Comparison of ENCODE assay signal across 16 cellular contexts in genomic region chr11:7639643-7640025, GRCh38. TPM values are rescaled to one million over a fixed set of nuclear protein-coding genes. Genes with fewer than 3 reads are reported as not detected.
A peak's percentile ranks its signal among the peaks of the same experiment; 100 is the strongest.
DNase-seq lines count a peak whose midpoint lies in the region; ATAC-seq, FAIRE-seq and TF ChIP-seq lines count a peak whose summit lies in the region.
"Had no signal": no experiment of that assay in that cellular context is flagged by ENCODE, and none has a peak within 500 bp of the region (broad histone marks: within the 10 kb centered on the region; RNA-seq: fewer than 3 reads in every experiment).

No MANE protein-coding gene starts in this region.

- intact Hi-C loops in right lobe of liver (cut with DNase I) (no loop called here), HepG2 (cut with micrococcal nuclease; ENCODE audit: unreplicated experiment) (no loop called here), K562 (cut with micrococcal nuclease) (no loop called here), lower lobe of right lung (cut with DNase I) (no loop called here), uterus (cut with DNase I; ENCODE audit: low total_unique reads) (no loop called here)

- H3K36me3 ChIP-seq in right lobe of liver = peaks cover 0 to 69% (median 26%) of the 10 kb centered on the region in 4 donors
- H3K36me3 ChIP-seq in HepG2 (replicated peaks in 1 of 2; ENCODE audit: control insufficient read depth in 1 of 2, insufficient read depth in 2 of 2, low read length in 2 of 2) = peaks cover 22 to 79% of the 10 kb centered on the region in 2 experiments
- H3K36me3 ChIP-seq in K562 (ENCODE audit: control insufficient read depth, insufficient read depth, low read length) = no peaks in the 10 kb centered on the region
- peaks cover 72% of the 10 kb centered on the region for H3K36me3 ChIP-seq in lower lobe of right lung
- H3K36me3 ChIP-seq in uterus = no peaks in the 10 kb centered on the region
- H3K36me3 ChIP-seq: cardiac muscle cell had no signal

- TF ChIP-seq CTCF in right lobe of liver (IDR thresholded peaks at IDR 0.05) (no peak), HepG2 (CRISPR knock-in tag; IDR thresholded peaks at IDR 0.05) (no peak), K562 (IDR thresholded peaks at IDR 0.05 in 2 of 3, conservative IDR thresholded peaks at IDR 0.05 in 1 of 3; ENCODE audit: insufficient read depth in 2 of 3, low read depth in 1 of 3, low read length in 3 of 3) (no peak), lower lobe of right lung (IDR thresholded peaks at IDR 0.05) (no peak), uterus (IDR thresholded peaks at IDR 0.05) (no peak), foreskin fibroblast (IDR thresholded peaks at IDR 0.05; ENCODE audit: low read depth, low read length) (no peak)

- ATAC-seq in right lobe of liver (peak; percentile 50 to 72 (median 63)), HepG2 (no peak), K562 (peak; percentile 49; the same call in 2 of the 3 replicates), lower lobe of right lung (peak; percentile 60 to 71), GM18858 (IDR thresholded peaks at IDR 0.05; ENCODE audit: unreplicated experiment) (no peak), GM19455 (IDR thresholded peaks at IDR 0.05; ENCODE audit: unreplicated experiment) (no peak)
- ATAC-seq: activated T-cell treated with anti-CD3 and anti-CD28 coated beads, Interleukin-2, amount 50 U/mL, for 4 hours; left ventricle myocardium superior had no signal

- DNase-seq in right lobe of liver (peak in 1 of 3 donors; percentile 42), HepG2 (ENCODE audit: low spot score) (no peak), K562 (ENCODE audit: extremely low read depth in 1 of 4, low spot score in 3 of 4) (no peak), lower lobe of right lung (peak; percentile 65), uterus (peak in 1 of 2 donors; percentile 34), foreskin fibroblast (no peak)
- DNase-seq: activated naive CD8-positive, alpha-beta T cell treated with anti-CD3 and anti-CD28 coated beads for 36 hours; activated T-cell treated with anti-CD3 and anti-CD28 coated beads, Interleukin-2, amount 50 U/mL, for 4 hours; effector memory CD4-positive, alpha-beta T cell; left ventricle myocardium superior; NCI-H2029 treated with DMSO at 0.1 percent for 48 hours; psoas muscle; T1000 had no signal

- H3K79me2 ChIP-seq in HepG2 (ENCODE audit: insufficient read depth, low read length) = no peaks in the 10 kb centered on the region
- no peaks in the 10 kb centered on the region for H3K79me2 ChIP-seq in K562 (ENCODE audit: control insufficient read depth, insufficient read depth, low read length)

- no peaks in the 10 kb centered on the region for H3K9me1 ChIP-seq in K562 (ENCODE audit: control insufficient read depth, insufficient read depth, low read length)

- H4K20me1 ChIP-seq in HepG2 (ENCODE audit: insufficient read depth, low read length) (no peaks in the 10 kb centered on the region), K562 (replicated peaks; ENCODE audit: control insufficient read depth, insufficient read depth, low read length) (no peaks in the 10 kb centered on the region)

- H3K4me1 ChIP-seq in right lobe of liver = peaks cover 0 to 4% (median 0%) of the 10 kb centered on the region in 4 donors
- no peaks in the 10 kb centered on the region for H3K4me1 ChIP-seq in HepG2 (ENCODE audit: insufficient read depth, low read length)
- H3K4me1 ChIP-seq in K562 (replicated peaks in 1 of 2; ENCODE audit: control insufficient read depth in 2 of 2, insufficient read depth in 2 of 2, low read length in 2 of 2) = no peaks in the 10 kb centered on the region; a peak in 1 of 5 replicates
- peaks cover 9% of the 10 kb centered on the region for H3K4me1 ChIP-seq in lower lobe of right lung
- no peaks in the 10 kb centered on the region for H3K4me1 ChIP-seq in uterus
- H3K4me1 ChIP-seq: psoas muscle had no signal

- FAIRE-seq in HepG2 (lab: Jason Lieb, UNC) (no peak), K562 (lab: Jason Lieb, UNC) (no peak)

- H3K9me3 ChIP-seq in right lobe of liver (no peaks in the 10 kb centered on the region), HepG2 (ENCODE audit: low read length) (no peaks in the 10 kb centered on the region), K562 (replicated peaks; ENCODE audit: control insufficient read depth, insufficient read depth, low read depth, low read length) (no peaks in the 10 kb centered on the region), lower lobe of right lung (no peaks in the 10 kb centered on the region), uterus (no peaks in the 10 kb centered on the region)
- H3K9me3 ChIP-seq: psoas muscle had no signal

- POLR2A ChIA-PET in HepG2 (lab: Yijun Ruan, JAX) = no interaction called here
- POLR2A ChIA-PET in K562 (lab: Yijun Ruan, JAX) = interaction anchor here (0.6 kb wide), 1 partner anchor 54 kb away, joined by 3 read pairs; no protein-coding TSS in a partner anchor

- TF ChIP-seq RAD21 in HepG2 (CRISPR knock-in tag; IDR thresholded peaks at IDR 0.05) (no peak), K562 (CRISPR knock-in tag; conservative IDR thresholded peaks at IDR 0.05 in 1 of 2, IDR thresholded peaks at IDR 0.05 in 1 of 2) (no peak)

- BruUV-seq in HepG2 (replicated peaks; lab: Mats Ljungman, UMichigan) (no TSS peak), K562 (replicated peaks; lab: Mats Ljungman, UMichigan) (no TSS peak)

- no peak overlapping the region for H3K4me3 ChIP-seq in right lobe of liver
- H3K4me3 ChIP-seq in HepG2 (replicated peaks in 1 of 3; ENCODE audit: insufficient read depth in 1 of 3, low read depth in 2 of 3, low read length in 3 of 3) = no peak overlapping the region
- no peak overlapping the region for H3K4me3 ChIP-seq in K562
- H3K4me3 ChIP-seq in lower lobe of right lung = no peak overlapping the region
- no peak overlapping the region for H3K4me3 ChIP-seq in uterus
- no peak overlapping the region for H3K4me3 ChIP-seq in foreskin fibroblast (ENCODE audit: low read depth in 1 of 2, low read length in 2 of 2)
- H3K4me3 ChIP-seq: cardiac muscle cell, psoas muscle had no signal

- TF ChIP-seq EP300 in HepG2 (IDR thresholded peaks at IDR 0.05; ENCODE audit: low read depth in 2 of 2, low read length in 2 of 2) (no peak), HepG2 (CRISPR knock-in tag; IDR thresholded peaks at IDR 0.05; ENCODE audit: borderline replicate concordance) (no peak), K562 (IDR thresholded peaks at IDR 0.05; ENCODE audit: low read length) (no peak)

- H2AFZ ChIP-seq in HepG2 (ENCODE audit: low read length) (no peak overlapping the region), K562 (ENCODE audit: low read depth, low read length) (no peak overlapping the region)

- H3K4me2 ChIP-seq in HepG2 (ENCODE audit: low read depth, low read length) = no peak overlapping the region
- no peak overlapping the region for H3K4me2 ChIP-seq in K562 (ENCODE audit: insufficient read depth, low read length)

- TF ChIP-seq POLR2A in right lobe of liver (IDR thresholded peaks at IDR 0.05) = no peak
- no peak for TF ChIP-seq POLR2A in HepG2 (IDR thresholded peaks at IDR 0.05; ENCODE audit: insufficient read depth in 1 of 2, low read depth in 2 of 2, low read length in 2 of 2)
- TF ChIP-seq POLR2A in K562 (conservative IDR thresholded peaks at IDR 0.05) = no peak
- no peak for TF ChIP-seq POLR2A in uterus (IDR thresholded peaks at IDR 0.05)

- CTCF ChIA-PET in HepG2 (lab: Yijun Ruan, JAX; ENCODE audit: low intra/inter-chr PET ratio, low total read pairs) (no interaction called here), K562 (lab: Yijun Ruan, JAX; ENCODE audit: low intra/inter-chr PET ratio) (no interaction called here)

- no peak overlapping the region for H3K9ac ChIP-seq in HepG2 (ENCODE audit: insufficient read depth, low read depth, low read length)
- H3K9ac ChIP-seq in K562 (ENCODE audit: insufficient read depth in 1 of 2, low read depth in 2 of 2, low read length in 2 of 2) = no peak overlapping the region

- in situ Hi-C loops in HepG2 (cut with HindIII; ENCODE audit: extremely low pct_ligation_motif_present, low pct_unique_long_range_greater_than_20kb) = no loop called here
- in situ Hi-C loops in K562 (cut with MboI) = no loop called here

- H3K27ac ChIP-seq in right lobe of liver = no peak overlapping the region
- no peak overlapping the region for H3K27ac ChIP-seq in HepG2 (ENCODE audit: extremely low read length, insufficient read depth, low read length)
- H3K27ac ChIP-seq in K562 (ENCODE audit: extremely low read depth, low read depth, low read length) = no peak overlapping the region
- peak overlapping the region; percentile 27 for H3K27ac ChIP-seq in lower lobe of right lung
- peak overlapping the region; percentile 24 to 85 for H3K27ac ChIP-seq in uterus
- H3K27ac ChIP-seq: cardiac muscle cell, psoas muscle had no signal

- 61% methylated on average over 2 of the region's 5 CpGs for WGBS in right lobe of liver (ENCODE audit: insufficient coverage, low coverage, low lambda C conversion rate, missing lambda C conversion rate)
- 90% methylated on average over 4 of the region's 5 CpGs for WGBS in HepG2 (ENCODE audit: low lambda C conversion rate)
- 2% methylated on average over 5 of the region's 5 CpGs for WGBS in K562 (ENCODE audit: insufficient coverage, low coverage, missing lambda C conversion rate)

- no peaks in the 10 kb centered on the region for H3K27me3 ChIP-seq in right lobe of liver
- H3K27me3 ChIP-seq in HepG2 (ENCODE audit: control insufficient read depth in 1 of 2, insufficient read depth in 2 of 2, low read length in 2 of 2) = no peaks in the 10 kb centered on the region
- H3K27me3 ChIP-seq in K562 (ENCODE audit: control insufficient read depth in 2 of 2, insufficient read depth in 2 of 2, low read length in 2 of 2) = peaks cover 0 to 36% of the 10 kb centered on the region in 2 experiments; a peak in 3 of 5 replicates
- H3K27me3 ChIP-seq in lower lobe of right lung (ENCODE audit: low read depth) = no peaks in the 10 kb centered on the region
- H3K27me3 ChIP-seq in uterus = no peaks in the 10 kb centered on the region
- H3K27me3 ChIP-seq: cardiac muscle cell had no signal

RNA-seq across cellular contexts. Expression of gene CYB5R2, which starts 33.7 kb away (rescaled TPM):
- total RNA-seq in right lobe of liver (1 to 10 TPM in 4 of 6 experiments, under 1 TPM in 2; 0.71 to 3.5 (median 1.4) TPM), HepG2 (2016; rRNA removed; fragmentation: Illumina TruSeq; extraction: Trizol) (0.51 and 0.53 TPM in 2 replicates), K562 (2014; rRNA removed) (8.2 and 11.3 TPM in 2 replicates), K562 (2014; rRNA removed; fragmentation: Illumina TruSeq; extraction: Trizol) (10.5 and 13.6 TPM in 2 replicates), K562 (2015; rRNA removed; fragmentation: Illumina TruSeq; extraction: Trizol) (11.0 and 11.7 TPM in 2 replicates), K562 (2021) (8.8 and 11.0 TPM in 2 replicates), lower lobe of right lung (16.0 TPM), uterus (10 to 100 TPM; 10.5 to 29.2 (median 24.1) TPM)
- total RNA-seq in HepG2 (2016; cell fraction: cytosol; rRNA removed; fragmentation: Illumina TruSeq; extraction: Trizol; ENCODE audit: low read depth) = 0.18 and 0.20 TPM in 2 replicates
- 0.24 and 0.88 TPM in 2 replicates for total RNA-seq in HepG2 (2016; cell fraction: insoluble cytoplasmic fraction; rRNA removed; fragmentation: Illumina TruSeq; extraction: Trizol)
- 0.46 and 0.76 TPM in 2 replicates for total RNA-seq in HepG2 (2016; cell fraction: membrane; rRNA removed; fragmentation: Illumina TruSeq; extraction: Trizol)
- total RNA-seq in HepG2 (2016; cell fraction: nucleus; rRNA removed; fragmentation: Illumina TruSeq; extraction: Trizol) = 0.60 and 1.4 TPM in 2 replicates
- polyA plus RNA-seq in HepG2 (2011; rRNA removed) (0.40 and 1.2 TPM in 2 replicates), K562 (2011; rRNA removed) (4.0 and 16.7 TPM in 2 replicates), K562 (2014; fragmentation: Illumina TruSeq; extraction: Trizol) (17.5 and 20.4 TPM in 2 replicates), K562 (2014; fragmentation: Nextera tagmentation; extraction: Ambion mirVana) (10 to 100 TPM; 18.1 to 28.7 TPM), K562 (2014; rRNA removed) (11.2 and 16.8 TPM in 2 replicates)
- polyA plus RNA-seq in HepG2 (2011; cell fraction: cytosol; rRNA removed) = 0.38 and 0.49 TPM in 2 replicates
- polyA plus RNA-seq in HepG2 (2011; cell fraction: nucleus; rRNA removed) = 0.42 and 1.2 TPM in 2 replicates
- polyA plus RNA-seq in HepG2 (2012) = 0.34 and 0.53 TPM in 2 replicates
- 0.32 and 0.83 TPM in 2 replicates for polyA plus RNA-seq in HepG2 (2016; cell fraction: cytosol; fragmentation: Illumina TruSeq; extraction: Trizol; ENCODE audit: low read depth)
- polyA plus RNA-seq in HepG2 (2016; cell fraction: insoluble cytoplasmic fraction; fragmentation: Illumina TruSeq; extraction: Trizol; ENCODE audit: low read depth) = 0.39 and 1.1 TPM in 2 replicates
- 0.48 TPM in 1 of 2 replicates, not detected in the other for polyA plus RNA-seq in HepG2 (2016; cell fraction: membrane; fragmentation: Illumina TruSeq; extraction: Trizol; ENCODE audit: low read depth)
- polyA plus RNA-seq in HepG2 (2016; cell fraction: nucleus; fragmentation: Illumina TruSeq; extraction: Trizol; ENCODE audit: insufficient read depth, low read depth) = 0.70 and 0.84 TPM in 2 replicates
- polyA minus RNA-seq in HepG2 (2011; rRNA and poly(A)+ RNA removed; ENCODE audit: low replicate concordance) = 0.44 TPM in 1 of 2 replicates, not detected in the other
- 0.79 TPM in 1 of 2 replicates, not detected in the other for polyA minus RNA-seq in HepG2 (2011; cell fraction: cytosol; rRNA and poly(A)+ RNA removed)
- under 0.01 and 0.25 TPM in 2 replicates for polyA minus RNA-seq in HepG2 (2011; cell fraction: nucleus; rRNA and poly(A)+ RNA removed)
- 10.7 and 12.6 TPM in 2 replicates for total RNA-seq in K562 (2011; cell fraction: chromatin; rRNA removed; ENCODE audit: low replicate concordance)
- 7.7 and 11.3 TPM in 2 replicates for total RNA-seq in K562 (2011; cell fraction: nucleolus; rRNA removed)
- 8.0 and 9.3 TPM in 2 replicates for total RNA-seq in K562 (2011; cell fraction: nucleoplasm; rRNA removed)
- 5.1 and 23.0 TPM in 2 replicates for polyA plus RNA-seq in K562 (2011; cell fraction: cytosol; rRNA removed)
- 6.9 and 25.8 TPM in 2 replicates for polyA plus RNA-seq in K562 (2011; cell fraction: nucleus; rRNA removed)
- polyA plus RNA-seq in K562 (2012) = 11.9 and 12.0 TPM in 2 replicates
- 3.2 and 12.4 TPM in 2 replicates for polyA minus RNA-seq in K562 (2011; rRNA and poly(A)+ RNA removed)
- polyA minus RNA-seq in K562 (2011; cell fraction: cytosol; rRNA and poly(A)+ RNA removed) = 2.5 and 6.3 TPM in 2 replicates
- 1.6 and 4.2 TPM in 2 replicates for polyA minus RNA-seq in K562 (2011; cell fraction: nucleus; rRNA and poly(A)+ RNA removed)

Comparison
In these comparisons a context has a peak if more than half of its experiments do, and no peak if none do; other contexts are left out.
1. ATAC-seq: peak in right lobe of liver (4 of 4), K562 (single experiment) and lower lobe of right lung (2 of 2); none in HepG2 (single experiment), GM18858 (single experiment) and GM19455 (single experiment).
2. H3K27ac ChIP-seq: peak in lower lobe of right lung (single experiment) and uterus (2 of 2); none in right lobe of liver (0 of 3), HepG2 (single experiment) and K562 (single experiment).